In the genomic region with DNA sequence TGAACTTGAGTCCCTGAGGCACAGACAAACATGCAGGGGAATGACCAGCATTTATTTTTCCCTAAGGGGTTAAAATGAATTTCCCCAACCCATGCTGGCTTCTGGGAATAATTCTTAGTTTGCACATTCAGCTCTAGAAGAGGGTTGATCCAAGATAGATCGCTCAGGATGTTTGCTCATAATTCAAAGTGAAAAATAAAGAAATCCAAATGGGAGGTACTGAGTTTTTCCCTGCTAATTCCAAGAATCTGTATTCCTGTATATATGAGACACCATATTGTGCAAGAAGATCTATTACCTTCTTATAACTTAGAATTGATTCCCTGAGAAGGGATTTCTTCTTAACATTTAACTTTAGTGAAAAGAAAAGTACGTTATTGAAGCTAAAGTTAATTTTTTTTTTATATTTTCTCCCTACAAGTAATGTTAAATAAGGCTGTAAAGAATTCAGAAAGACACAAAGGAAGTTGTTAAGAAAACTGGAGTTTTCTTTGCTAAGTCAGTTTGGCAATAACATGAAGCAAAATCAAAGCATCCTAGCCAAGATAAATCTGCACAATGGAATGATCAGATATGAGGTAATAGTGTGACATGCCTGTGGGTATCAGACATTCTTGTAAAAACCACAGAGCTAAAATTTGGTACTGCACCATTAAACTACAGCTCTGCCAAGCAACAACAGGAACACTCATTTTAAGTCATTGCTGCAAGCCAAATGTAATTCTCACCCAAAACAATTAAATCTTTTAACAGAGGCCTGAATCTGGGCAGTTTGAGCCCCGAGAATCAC, we compare ENCODE assay signal across 12 cellular contexts.
DNase-seq lines count a peak whose midpoint lies in the region; ATAC-seq, FAIRE-seq and TF ChIP-seq lines count a peak whose summit lies in the region.
"Had no signal": no experiment of that assay in that cellular context is flagged by ENCODE, and none has a peak within 500 bp of the region (broad histone marks: within the 10 kb centered on the region; RNA-seq: fewer than 3 reads in every experiment).

No MANE protein-coding gene starts in this region.

- TF ChIP-seq CTCF in D721Med (IDR thresholded peaks at IDR 0.05; ENCODE audit: insufficient read depth, missing control alignments) (no peak), cardiac fibroblast (IDR thresholded peaks at IDR 0.05; ENCODE audit: low read depth, low read length) (no peak), prostate gland (IDR thresholded peaks at IDR 0.05) (no peak)

- WGBS in prostate gland = 25% methylated on average over 3 of the region's 3 CpGs

- intact Hi-C loops in prostate gland (cut with DNase I) = no loop called here

- no peak for ATAC-seq in GM19351 (IDR thresholded peaks at IDR 0.05; ENCODE audit: unreplicated experiment)
- ATAC-seq: T-cell had no signal

- peak; percentile 60 for FAIRE-seq in D721Med (lab: Jason Lieb, UNC)

- no peaks in the 10 kb centered on the region for H3K4me1 ChIP-seq in prostate gland (replicated peaks)

- no peaks in the 10 kb centered on the region for H3K9me3 ChIP-seq in prostate gland
- H3K9me3 ChIP-seq: neutrophil had no signal

- H3K27me3 ChIP-seq in prostate gland (replicated peaks; ENCODE audit: insufficient read depth) = no peaks in the 10 kb centered on the region

- no peak overlapping the region for H3K27ac ChIP-seq in prostate gland
- H3K27ac ChIP-seq: neutrophil had no signal

- DNase-seq in D721Med (ENCODE audit: insufficient read length, low spot score) (no peak), NCI-H226 (peak; percentile 79), cardiac fibroblast (ENCODE audit: low read depth in 2 of 2) (peak; percentile 94 to 96), myocyte (ENCODE audit: low read depth) (peak; percentile 72), prostate gland (ENCODE audit: low spot score) (no peak), NCI-H187 treated with DMSO at 0.1 percent for 48 hours (lab: John Stamatoyannopoulos, UW) (no peak), NCI-H146 treated with DMSO at 0.1 percent for 48 hours (lab: John Stamatoyannopoulos, UW; ENCODE audit: unreplicated experiment) (no peak)
- DNase-seq: DMS79 treated with DMSO at 0.1 percent for 48 hours, H9, T-cell had no signal

- no peaks in the 10 kb centered on the region for H3K36me3 ChIP-seq in prostate gland
- H3K36me3 ChIP-seq: neutrophil had no signal

- no peak overlapping the region for H3K4me3 ChIP-seq in cardiac fibroblast (replicated peaks in 1 of 2; ENCODE audit: low read depth in 2 of 2, low read length in 2 of 2)
- H3K4me3 ChIP-seq in prostate gland = no peak overlapping the region

- TF ChIP-seq POLR2A in prostate gland (IDR thresholded peaks at IDR 0.05) = no peak

Comparison
In these comparisons a context has a peak if more than half of its experiments do, and no peak if none do; other contexts are left out.
1. DNase-seq: peak in NCI-H226 (single experiment), cardiac fibroblast (2 of 2) and myocyte (single experiment); none in D721Med (single experiment), prostate gland (single experiment), NCI-H187 treated with DMSO at 0.1 percent for 48 hours (single experiment) and NCI-H146 treated with DMSO at 0.1 percent for 48 hours (single experiment).